11 cellular contexts compared by ENCODE assay signal in genomic region chr21:42039470-42039901, GRCh38. TPM values are rescaled to one million over a fixed set of nuclear protein-coding genes. Genes with fewer than 3 reads are reported as not detected.
DNase-seq lines count a peak whose midpoint lies in the region; ATAC-seq and TF ChIP-seq lines count a peak whose summit lies in the region.
"Had no signal": no experiment of that assay in that cellular context is flagged by ENCODE, and none has a peak within 500 bp of the region (broad histone marks: within the 10 kb centered on the region; RNA-seq: fewer than 3 reads in every experiment).

No MANE protein-coding gene starts in this region.

- DNase-seq in DMS53 (lab: John Stamatoyannopoulos, UW) (peak; percentile 57), DMS53 treated with DMSO at 0.1 percent for 48 hours (lab: John Stamatoyannopoulos, UW; ENCODE audit: unreplicated experiment) (no peak), epithelial cell of esophagus (ENCODE audit: low read depth) (peak; percentile 41), lower lobe of right lung (peak; percentile 49), uterus (peak; percentile 40 to 47), AML-193 (lab: John Stamatoyannopoulos, UW) (no peak)
- DNase-seq in effector CD4-positive, alpha-beta T cell, result no peak
- DNase-seq: NCI-H345 had no signal

- H3K27me3 ChIP-seq in lower lobe of right lung (ENCODE audit: low read depth), result no peaks in the 10 kb centered on the region
- no peaks in the 10 kb centered on the region for H3K27me3 ChIP-seq in uterus
- H3K27me3 ChIP-seq: neutrophil had no signal

- H3K9me3 ChIP-seq in lower lobe of right lung (no peaks in the 10 kb centered on the region), uterus (no peaks in the 10 kb centered on the region)
- H3K9me3 ChIP-seq: neutrophil had no signal

- no peaks in the 10 kb centered on the region for H3K36me3 ChIP-seq in lower lobe of right lung
- H3K36me3 ChIP-seq in uterus, result no peaks in the 10 kb centered on the region
- H3K36me3 ChIP-seq: neutrophil had no signal

- TF ChIP-seq CTCF in epithelial cell of esophagus (IDR thresholded peaks at IDR 0.05; ENCODE audit: insufficient read depth, low read depth, low read length, missing control alignments) (no peak), lower lobe of right lung (IDR thresholded peaks at IDR 0.05) (no peak), uterus (IDR thresholded peaks at IDR 0.05) (no peak)

- intact Hi-C loops in lower lobe of right lung (cut with DNase I) (no loop called here), uterus (cut with DNase I; ENCODE audit: low total_unique reads) (no loop called here)

- H3K27ac ChIP-seq in lower lobe of right lung (peak overlapping the region; percentile 36), uterus (peak overlapping the region in 1 of 2 donors; percentile 55)
- H3K27ac ChIP-seq: 22Rv1, neutrophil had no signal

- H3K4me3 ChIP-seq in epithelial cell of esophagus (ENCODE audit: low read length) (no peak overlapping the region), lower lobe of right lung (no peak overlapping the region), uterus (no peak overlapping the region)

- H3K4me1 ChIP-seq in lower lobe of right lung, result peaks cover 15% of the 10 kb centered on the region
- peaks cover 0 to 8% of the 10 kb centered on the region in 2 donors for H3K4me1 ChIP-seq in uterus

- TF ChIP-seq POLR2A in uterus (IDR thresholded peaks at IDR 0.05), result no peak

- ATAC-seq in lower lobe of right lung (peak; percentile 73 to 87), HG02973 (IDR thresholded peaks at IDR 0.05; ENCODE audit: unreplicated experiment) (no peak)

RNA-seq across cellular contexts. Expression of gene ZBTB21, which starts 29.3 kb away (rescaled TPM):
- total RNA-seq in lower lobe of right lung (15.6 TPM), uterus (10 to 100 TPM in 3 of 4 donors, 1 to 10 TPM in 1; 2.8 to 29.9 (median 14.4) TPM)

RNA-seq across cellular contexts. Expression of gene UMODL1, which starts 31.6 kb away (rescaled TPM):
- total RNA-seq in lower lobe of right lung (0.50 TPM), uterus (not detected)

Comparison
In these comparisons a context has a peak if more than half of its experiments do, and no peak if none do; other contexts are left out.
1. DNase-seq: peak in DMS53 (single experiment), epithelial cell of esophagus (single experiment), lower lobe of right lung (single experiment) and uterus (2 of 2); none in DMS53 treated with DMSO at 0.1 percent for 48 hours (single experiment), effector CD4-positive, alpha-beta T cell (single experiment) and AML-193 (0 of 2).